33 cellular contexts compared by ENCODE assay signal in genomic region chr2:186433777-186434432, GRCh38. TPM values are rescaled to one million over a fixed set of nuclear protein-coding genes. Genes with fewer than 3 reads are reported as not detected.
A peak's percentile ranks its signal among the peaks of the same experiment; 100 is the strongest.
DNase-seq lines count a peak whose midpoint lies in the region; ATAC-seq, FAIRE-seq and TF ChIP-seq lines count a peak whose summit lies in the region.
"Had no signal": no experiment of that assay in that cellular context is flagged by ENCODE, and none has a peak within 500 bp of the region (broad histone marks: within the 10 kb centered on the region; RNA-seq: fewer than 3 reads in every experiment).

No MANE protein-coding gene starts in this region.

- H3K79me2 ChIP-seq in HepG2 (ENCODE audit: insufficient read depth, low read length), result no peaks in the 10 kb centered on the region

- in situ Hi-C loops in HepG2 (cut with HindIII; ENCODE audit: extremely low pct_ligation_motif_present, low pct_unique_long_range_greater_than_20kb), result no loop called here

- no peaks in the 10 kb centered on the region for H3K9me3 ChIP-seq in liver (ENCODE audit: control insufficient read depth in 4 of 4, low read length in 3 of 4)
- H3K9me3 ChIP-seq in HepG2 (ENCODE audit: low read length), result peaks cover 12% of the 10 kb centered on the region; the same call in 1 of the 2 replicates
- no peaks in the 10 kb centered on the region for H3K9me3 ChIP-seq in right lobe of liver
- H3K9me3 ChIP-seq: A549, BE2C had no signal

- H3K27me3 ChIP-seq in liver (ENCODE audit: control insufficient read depth in 4 of 4, insufficient read depth in 4 of 4, low read length in 3 of 4) (no peaks in the 10 kb centered on the region), HepG2 (ENCODE audit: control insufficient read depth in 1 of 2, insufficient read depth in 2 of 2, low read length in 2 of 2) (no peaks in the 10 kb centered on the region), right lobe of liver (no peaks in the 10 kb centered on the region)
- H3K27me3 ChIP-seq: BE2C; BLaER1; BLaER1 treated with 17β-estradiol and CSF1 and Interleukin-3, amounts not matched to agents 10 nM and 100 nM had no signal

- no peak for TF ChIP-seq EP300 in HepG2 (IDR thresholded peaks at IDR 0.05; ENCODE audit: low read depth in 2 of 2, low read length in 2 of 2)
- TF ChIP-seq EP300 in HepG2 (CRISPR knock-in tag; IDR thresholded peaks at IDR 0.05; ENCODE audit: borderline replicate concordance), result no peak

- H3K36me3 ChIP-seq in liver (ENCODE audit: control insufficient read depth in 4 of 4, insufficient read depth in 3 of 4, low read depth in 1 of 4, low read length in 3 of 4), result peaks cover 0 to 3% (median 0%) of the 10 kb centered on the region in 4 donors
- H3K36me3 ChIP-seq in HepG2 (replicated peaks in 1 of 2; ENCODE audit: control insufficient read depth in 1 of 2, insufficient read depth in 2 of 2, low read length in 2 of 2), result peaks cover 4 to 24% of the 10 kb centered on the region in 2 experiments; a peak in 4 of 5 replicates
- H3K36me3 ChIP-seq in right lobe of liver, result no peaks in the 10 kb centered on the region
- H3K36me3 ChIP-seq: BE2C had no signal

- H3K4me2 ChIP-seq in HepG2 (ENCODE audit: low read depth, low read length), result no peak overlapping the region
- H3K4me2 ChIP-seq: A549; BLaER1; BLaER1 treated with 17β-estradiol and CSF1 and Interleukin-3, amounts not matched to agents 10 nM and 100 nM had no signal

- WGBS in liver, result 42% methylated on average over 7 of the region's 7 CpGs
- WGBS in HepG2 (ENCODE audit: low lambda C conversion rate), result 95% methylated on average over 7 of the region's 7 CpGs
- 32% methylated on average over 7 of the region's 7 CpGs for WGBS in right lobe of liver (ENCODE audit: insufficient coverage, low coverage, low lambda C conversion rate, missing lambda C conversion rate)

- no peaks in the 10 kb centered on the region for H4K20me1 ChIP-seq in HepG2 (ENCODE audit: insufficient read depth, low read length)
- H4K20me1 ChIP-seq: BLaER1; BLaER1 treated with 17β-estradiol and CSF1 and Interleukin-3, amounts not matched to agents 10 nM and 100 nM had no signal

- H2AFZ ChIP-seq in HepG2 (ENCODE audit: low read length), result no peak overlapping the region

- BruUV-seq in HepG2 (replicated peaks; lab: Mats Ljungman, UMichigan), result no TSS peak

- POLR2A ChIA-PET in HepG2 (lab: Yijun Ruan, JAX), result no interaction called here

- ATAC-seq in HepG2 (no peak), left lobe of liver (peak; percentile 92), right lobe of liver (peak; percentile 87 to 93 (median 91)), HG03378 (IDR thresholded peaks at IDR 0.05; ENCODE audit: unreplicated experiment) (no peak)
- ATAC-seq: A549; CD8-positive, alpha-beta T cell had no signal

- no peak for TF ChIP-seq CTCF in liver (IDR thresholded peaks at IDR 0.05; ENCODE audit: low read depth, low read length, missing input control)
- no peak for TF ChIP-seq CTCF in HepG2 (CRISPR knock-in tag; IDR thresholded peaks at IDR 0.05)
- no peak for TF ChIP-seq CTCF in right lobe of liver (IDR thresholded peaks at IDR 0.05)

- TF ChIP-seq RAD21 in liver (IDR thresholded peaks at IDR 0.05) (peak; percentile 11 to 18), HepG2 (CRISPR knock-in tag; IDR thresholded peaks at IDR 0.05) (no peak)

- H3K4me1 ChIP-seq in liver (ENCODE audit: control insufficient read depth in 4 of 4, insufficient read depth in 4 of 4, low read length in 3 of 4) (peaks cover 5 to 19% (median 15%) of the 10 kb centered on the region in 4 donors), HepG2 (ENCODE audit: insufficient read depth, low read length) (no peaks in the 10 kb centered on the region), right lobe of liver (peaks cover 0 to 17% (median 7%) of the 10 kb centered on the region in 4 donors)
- H3K4me1 ChIP-seq: A549; BE2C; BLaER1; BLaER1 treated with 17β-estradiol and CSF1 and Interleukin-3, amounts not matched to agents 10 nM and 100 nM; Caco-2 had no signal

- intact Hi-C loops in HepG2 (cut with micrococcal nuclease; ENCODE audit: unreplicated experiment), result no loop called here
- intact Hi-C loops in right lobe of liver (cut with DNase I), result no loop called here
- intact Hi-C loops in posterior cingulate gyrus (cut with DNase I), result no loop called here

- H3K9ac ChIP-seq in liver (ENCODE audit: low read depth in 1 of 2, low read length in 2 of 2), result no peak overlapping the region
- no peak overlapping the region for H3K9ac ChIP-seq in HepG2 (ENCODE audit: insufficient read depth, low read depth, low read length)
- H3K9ac ChIP-seq: BLaER1; BLaER1 treated with 17β-estradiol and CSF1 and Interleukin-3, amounts not matched to agents 10 nM and 100 nM had no signal

- H3K27ac ChIP-seq in liver (ENCODE audit: low read depth in 1 of 2, low read length in 2 of 2), result no peak overlapping the region
- no peak overlapping the region for H3K27ac ChIP-seq in HepG2 (ENCODE audit: extremely low read length, insufficient read depth, low read length)
- H3K27ac ChIP-seq in right lobe of liver, result no peak overlapping the region
- H3K27ac ChIP-seq: 22Rv1; A549; BLaER1; BLaER1 treated with 17β-estradiol and CSF1 and Interleukin-3, amounts not matched to agents 10 nM and 100 nM; C4-2B had no signal

- DNase-seq in HepG2 (ENCODE audit: low spot score), result no peak
- DNase-seq in left lobe of liver (ENCODE audit: low spot score), result peak; percentile 69
- peak in 1 of 3 donors; percentile 64 for DNase-seq in right lobe of liver
- no peak for DNase-seq in posterior cingulate gyrus
- DNase-seq: 8988T; ACHN; AML-193; BE2C; C1 segment of cervical spinal cord; Caco-2; Calu3; CD4-positive, alpha-beta memory T cell; CD4-positive, alpha-beta T cell; CD4-positive, CD25-positive, alpha-beta regulatory T cell; CD8-positive, alpha-beta memory T cell; CD8-positive, alpha-beta T cell; COR-L47; DMS 273 treated with DMSO at 0.1 percent for 48 hours; DMS153; DMS53; DMS79; DMS79 treated with DMSO at 0.1 percent for 48 hours; DND-41; EL had no signal

- CTCF ChIA-PET in HepG2 (lab: Yijun Ruan, JAX; ENCODE audit: low intra/inter-chr PET ratio, low total read pairs), result no interaction called here

- no peak for TF ChIP-seq POLR2A in HepG2 (IDR thresholded peaks at IDR 0.05; ENCODE audit: insufficient read depth in 1 of 2, low read depth in 2 of 2, low read length in 2 of 2)
- TF ChIP-seq POLR2A in right lobe of liver (IDR thresholded peaks at IDR 0.05), result no peak

- no peak for FAIRE-seq in HepG2 (lab: Jason Lieb, UNC)
- FAIRE-seq: A204.1, A549, D721Med had no signal

- H3K4me3 ChIP-seq in liver (ENCODE audit: low read depth in 1 of 3, low read length in 3 of 3), result no peak overlapping the region
- no peak overlapping the region for H3K4me3 ChIP-seq in HepG2 (replicated peaks in 1 of 3; ENCODE audit: insufficient read depth in 1 of 3, low read depth in 2 of 3, low read length in 3 of 3)
- H3K4me3 ChIP-seq in right lobe of liver, result no peak overlapping the region
- H3K4me3 ChIP-seq: A549; BLaER1; BLaER1 treated with 17β-estradiol and CSF1 and Interleukin-3, amounts not matched to agents 10 nM and 100 nM had no signal

TF ChIP-seq in liver, 16 proteins besides CTCF, POLR2A, EP300 and RAD21 (continues in another document):
- TF ChIP-seq FOXA1 (IDR thresholded peaks at IDR 0.05) (peak; percentile 34), FOXA2 (IDR thresholded peaks at IDR 0.05) (peak; percentile 72), TAF1 (conservative IDR thresholded peaks at IDR 0.05) (no peak), RXRA (IDR thresholded peaks at IDR 0.05) (peak; percentile 26 to 68)

TF ChIP-seq in HepG2, 621 proteins besides CTCF, POLR2A, EP300 and RAD21 (continues in another document):
- TF ChIP-seq SNAPC2 (CRISPR knock-in tag; IDR thresholded peaks at IDR 0.05), result no peak
- no peak for TF ChIP-seq PAWR (CRISPR knock-in tag; IDR thresholded peaks at IDR 0.05; ENCODE audit: borderline replicate concordance)
- no peak for TF ChIP-seq BRD4 (CRISPR knock-in tag; IDR thresholded peaks at IDR 0.05)
- TF ChIP-seq NR1H2 (CRISPR knock-in tag; IDR thresholded peaks at IDR 0.05; ENCODE audit: borderline replicate concordance, low read depth), result no peak
- no peak for TF ChIP-seq MIER3 (CRISPR knock-in tag; IDR thresholded peaks at IDR 0.05; ENCODE audit: borderline replicate concordance)
- TF ChIP-seq CC2D1A (CRISPR knock-in tag; IDR thresholded peaks at IDR 0.05), result no peak
- TF ChIP-seq MIXL1 (CRISPR knock-in tag; IDR thresholded peaks at IDR 0.05), result no peak
- TF ChIP-seq ZNF703 (CRISPR knock-in tag; IDR thresholded peaks at IDR 0.05; ENCODE audit: borderline replicate concordance), result no peak
- TF ChIP-seq KLF12 (CRISPR knock-in tag; IDR thresholded peaks at IDR 0.05; ENCODE audit: borderline replicate concordance), result no peak
- TF ChIP-seq SRSF9 (IDR thresholded peaks at IDR 0.05; ENCODE audit: borderline replicate concordance, insufficient read depth, low read depth, low read length, poor library complexity, severe bottlenecking), result no peak
- no peak for TF ChIP-seq MED8 (CRISPR knock-in tag; IDR thresholded peaks at IDR 0.05; ENCODE audit: insufficient replicate concordance)

RNA-seq across cellular contexts. Expression of gene ZC3H15, which starts 52.2 kb away (rescaled TPM):
- 10 to 100 TPM; 30.2 to 37.1 TPM for total RNA-seq in liver
- 10 to 100 TPM; 29.6 to 63.5 TPM for polyA plus RNA-seq in liver
- total RNA-seq in HepG2 (2016; rRNA removed; fragmentation: Illumina TruSeq; extraction: Trizol), result 168 and 286 TPM in 2 replicates
- 39.3 and 41.4 TPM in 2 replicates for total RNA-seq in HepG2 (2016; cell fraction: cytosol; rRNA removed; fragmentation: Illumina TruSeq; extraction: Trizol; ENCODE audit: low read depth)
- total RNA-seq in HepG2 (2016; cell fraction: insoluble cytoplasmic fraction; rRNA removed; fragmentation: Illumina TruSeq; extraction: Trizol), result 174 and 286 TPM in 2 replicates
- 84.8 and 91.5 TPM in 2 replicates for total RNA-seq in HepG2 (2016; cell fraction: membrane; rRNA removed; fragmentation: Illumina TruSeq; extraction: Trizol)
- 113 and 129 TPM in 2 replicates for total RNA-seq in HepG2 (2016; cell fraction: nucleus; rRNA removed; fragmentation: Illumina TruSeq; extraction: Trizol)
- 52.4 and 84.6 TPM in 2 replicates for polyA plus RNA-seq in HepG2 (2011; rRNA removed)
- polyA plus RNA-seq in HepG2 (2011; cell fraction: cytosol; rRNA removed), result 36.7 and 43.7 TPM in 2 replicates
- 37.4 and 45.3 TPM in 2 replicates for polyA plus RNA-seq in HepG2 (2011; cell fraction: nucleus; rRNA removed)
- polyA plus RNA-seq in HepG2 (2012), result 101 and 115 TPM in 2 replicates
- 19.6 and 19.9 TPM in 2 replicates for polyA plus RNA-seq in HepG2 (2016; cell fraction: cytosol; fragmentation: Illumina TruSeq; extraction: Trizol; ENCODE audit: low read depth)
- polyA plus RNA-seq in HepG2 (2016; cell fraction: insoluble cytoplasmic fraction; fragmentation: Illumina TruSeq; extraction: Trizol; ENCODE audit: low read depth), result 271 and 305 TPM in 2 replicates
- 50.1 and 56.6 TPM in 2 replicates for polyA plus RNA-seq in HepG2 (2016; cell fraction: membrane; fragmentation: Illumina TruSeq; extraction: Trizol; ENCODE audit: low read depth)
- 191 and 195 TPM in 2 replicates for polyA plus RNA-seq in HepG2 (2016; cell fraction: nucleus; fragmentation: Illumina TruSeq; extraction: Trizol; ENCODE audit: insufficient read depth, low read depth)
- polyA minus RNA-seq in HepG2 (2011; rRNA and poly(A)+ RNA removed; ENCODE audit: low replicate concordance), result 7.5 and 12.5 TPM in 2 replicates
- 40.4 and 47.8 TPM in 2 replicates for polyA minus RNA-seq in HepG2 (2011; cell fraction: cytosol; rRNA and poly(A)+ RNA removed)
- polyA minus RNA-seq in HepG2 (2011; cell fraction: nucleus; rRNA and poly(A)+ RNA removed), result 119 and 132 TPM in 2 replicates
- 20.0 TPM for total RNA-seq in left lobe of liver
- total RNA-seq in right lobe of liver, result 10 to 100 TPM; 20.7 to 41.2 (median 30.5) TPM

Comparison
In these comparisons a context has a peak if more than half of its experiments do, and no peak if none do; other contexts are left out.
1. ATAC-seq: peak in left lobe of liver (single experiment) and right lobe of liver (4 of 4); none in HepG2 (single experiment) and HG03378 (single experiment).